Comparison of ENCODE assay signal across 1 cellular context in genomic region chr4:142818476-142818875, GRCh38.
TF ChIP-seq lines count a peak whose summit lies in the region.

No MANE protein-coding gene starts in this region.

TF ChIP-seq in SK-N-SH treated with all-trans-retinoic acid at 6 μM for 48 hours, 23 proteins besides CTCF, POLR2A, EP300 and RAD21:
- no peak for TF ChIP-seq POU6F1 (CRISPR knock-in tag; IDR thresholded peaks at IDR 0.05; ENCODE audit: borderline replicate concordance, low read depth)
